Comparison of ENCODE assay signal across 9 cellular contexts in genomic region chr17:50905460-50905803, GRCh38. TPM values are rescaled to one million over a fixed set of nuclear protein-coding genes. Genes with fewer than 3 reads are reported as not detected.
DNase-seq lines count a peak whose midpoint lies in the region; ATAC-seq, FAIRE-seq and TF ChIP-seq lines count a peak whose summit lies in the region.
"Had no signal": no experiment of that assay in that cellular context is flagged by ENCODE, and none has a peak within 500 bp of the region (broad histone marks: within the 10 kb centered on the region; RNA-seq: fewer than 3 reads in every experiment).

No MANE protein-coding gene starts in this region.

- BruUV-seq in HepG2 (replicated peaks; lab: Mats Ljungman, UMichigan), result no TSS peak

- no peak overlapping the region for H3K4me3 Mint-ChIP-seq in activated naive CD4-positive, alpha-beta T cell treated with anti-CD3 and anti-CD28 coated beads for 36 hours

- no peaks in the 10 kb centered on the region for H3K27me3 ChIP-seq in HepG2 (ENCODE audit: control insufficient read depth in 1 of 2, insufficient read depth in 2 of 2, low read length in 2 of 2)
- no peaks in the 10 kb centered on the region for H3K27me3 ChIP-seq in upper lobe of left lung

- peak; percentile 88 for FAIRE-seq in HepG2 (lab: Jason Lieb, UNC)

- H3K79me2 ChIP-seq in HepG2 (ENCODE audit: insufficient read depth, low read length), result no peaks in the 10 kb centered on the region

- in situ Hi-C loops in HepG2 (cut with HindIII; ENCODE audit: extremely low pct_ligation_motif_present, low pct_unique_long_range_greater_than_20kb), result no loop called here

- H3K4me3 ChIP-seq in HepG2 (replicated peaks in 1 of 3; ENCODE audit: insufficient read depth in 1 of 3, low read depth in 2 of 3, low read length in 3 of 3) (peak overlapping the region; percentile 48 to 76 (median 52)), upper lobe of left lung (no peak overlapping the region)

- H3K4me1 ChIP-seq in HepG2 (ENCODE audit: insufficient read depth, low read length) (peaks cover 93% of the 10 kb centered on the region), upper lobe of left lung (peaks cover 0 to 38% (median 29%) of the 10 kb centered on the region in 4 donors)

- POLR2A ChIA-PET in HepG2 (lab: Yijun Ruan, JAX), result interaction anchor here (0.7 to 9.1 kb wide), 20 partner anchors 12 to 401 kb away, joined by 4 to 336 read pairs (median 15); partner anchors contain the start of genes LUC7L3 and TOB1

- peak overlapping the region; percentile 3 for H3K27ac Mint-ChIP-seq in activated naive CD4-positive, alpha-beta T cell treated with anti-CD3 and anti-CD28 coated beads for 36 hours

- H3K27me3 Mint-ChIP-seq in activated naive CD4-positive, alpha-beta T cell treated with anti-CD3 and anti-CD28 coated beads for 36 hours (ENCODE audit: low read depth), result no peaks in the 10 kb centered on the region

- H3K9me3 Mint-ChIP-seq in activated naive CD4-positive, alpha-beta T cell treated with anti-CD3 and anti-CD28 coated beads for 36 hours, result no peaks in the 10 kb centered on the region
- H3K9me3 Mint-ChIP-seq: activated T-cell treated with anti-CD3 and anti-CD28 coated beads, Interleukin-2, amount 50 U/mL, for 72 hours had no signal

- TF ChIP-seq EP300 in HepG2 (IDR thresholded peaks at IDR 0.05; ENCODE audit: low read depth in 2 of 2, low read length in 2 of 2) (peak in 1 of 2 experiments; percentile 91; a peak in 2 of 4 replicates), HepG2 (CRISPR knock-in tag; IDR thresholded peaks at IDR 0.05; ENCODE audit: borderline replicate concordance) (peak; percentile 71; the same call in 1 of the 2 replicates), upper lobe of left lung (IDR thresholded peaks at IDR 0.05) (no peak)

- WGBS in HepG2 (ENCODE audit: low lambda C conversion rate), result 0% methylated on average over 1 of the region's 1 CpG
- WGBS in upper lobe of left lung, 2 donors, result 60 to 63% methylated on average over 1 of the region's 1 CpG

- TF ChIP-seq CTCF in HepG2 (CRISPR knock-in tag; IDR thresholded peaks at IDR 0.05) (no peak), upper lobe of left lung (IDR thresholded peaks at IDR 0.05) (no peak)

- no peaks in the 10 kb centered on the region for H4K20me1 ChIP-seq in HepG2 (ENCODE audit: insufficient read depth, low read length)

- no peak for TF ChIP-seq RAD21 in HepG2 (CRISPR knock-in tag; IDR thresholded peaks at IDR 0.05)

- H3K36me3 ChIP-seq in HepG2 (replicated peaks in 1 of 2; ENCODE audit: control insufficient read depth in 1 of 2, insufficient read depth in 2 of 2, low read length in 2 of 2) (no peaks in the 10 kb centered on the region), upper lobe of left lung (no peaks in the 10 kb centered on the region)

- peaks cover 60% of the 10 kb centered on the region for H3K4me1 Mint-ChIP-seq in activated naive CD4-positive, alpha-beta T cell treated with anti-CD3 and anti-CD28 coated beads for 36 hours (ENCODE audit: low read depth)

- ATAC-seq in HepG2, result peak; percentile 48
- no peak for ATAC-seq in upper lobe of left lung (ENCODE audit: low FRiP score in 2 of 2)
- ATAC-seq in HG03280 (IDR thresholded peaks at IDR 0.05; ENCODE audit: unreplicated experiment), result no peak
- no peak for ATAC-seq in GM18867 (IDR thresholded peaks at IDR 0.05; ENCODE audit: unreplicated experiment)
- ATAC-seq: activated T-cell treated with anti-CD3 and anti-CD28 coated beads, Interleukin-2, amount 50 U/mL, for 72 hours had no signal

- H3K9me3 ChIP-seq in HepG2 (ENCODE audit: low read length) (no peaks in the 10 kb centered on the region), upper lobe of left lung (no peaks in the 10 kb centered on the region)

- peak overlapping the region; percentile 80 for H3K9ac ChIP-seq in HepG2 (ENCODE audit: insufficient read depth, low read depth, low read length)

- intact Hi-C loops in activated naive CD4-positive, alpha-beta T cell treated with anti-CD3 and anti-CD28 coated beads for 36 hours (cut with micrococcal nuclease), result loop anchor here (2.0 kb wide), 1 partner anchor 13 kb away; no protein-coding TSS in a partner anchor
- intact Hi-C loops in HepG2 (cut with micrococcal nuclease; ENCODE audit: unreplicated experiment), result loop anchor here (1.0 to 2.0 kb wide), 2 partner anchors 39 to 45 kb away; no protein-coding TSS in a partner anchor

- no peaks in the 10 kb centered on the region for H3K36me3 Mint-ChIP-seq in activated naive CD4-positive, alpha-beta T cell treated with anti-CD3 and anti-CD28 coated beads for 36 hours (ENCODE audit: low read depth)

- H2AFZ ChIP-seq in HepG2 (ENCODE audit: low read length), result no peak overlapping the region

- DNase-seq in activated naive CD4-positive, alpha-beta T cell treated with anti-CD3 and anti-CD28 coated beads for 36 hours, result no peak
- DNase-seq in activated naive CD4-positive, alpha-beta T cell treated with Interleukin-2 at 50 U/mL for 16 hours, result no peak
- DNase-seq in SK-N-DZ (ENCODE audit: low spot score), result peak; percentile 56
- peak; percentile 85 for DNase-seq in HepG2 (ENCODE audit: low spot score)
- peak in 1 of 2 donors; percentile 46 for DNase-seq in upper lobe of left lung
- no peak for DNase-seq in activated effector memory CD4-positive, alpha-beta T cell treated with anti-CD3 and anti-CD28 coated beads, Interleukin-2, amount 50 U/mL, for 16 hours
- DNase-seq: activated T-cell treated with anti-CD3 and anti-CD28 coated beads, Interleukin-2, amount 50 U/mL, for 72 hours had no signal

- peak overlapping the region; percentile 93 for H3K4me2 ChIP-seq in HepG2 (ENCODE audit: low read depth, low read length)

- TF ChIP-seq POLR2A in HepG2 (IDR thresholded peaks at IDR 0.05; ENCODE audit: insufficient read depth in 1 of 2, low read depth in 2 of 2, low read length in 2 of 2) (peak in 1 of 2 experiments; percentile 66; a peak in 2 of 4 replicates), upper lobe of left lung (IDR thresholded peaks at IDR 0.05) (no peak)

- CTCF ChIA-PET in activated naive CD4-positive, alpha-beta T cell treated with anti-CD3 and anti-CD28 coated beads for 36 hours (lab: Charles Lee), result no interaction called here
- CTCF ChIA-PET in HepG2 (lab: Yijun Ruan, JAX; ENCODE audit: low intra/inter-chr PET ratio, low total read pairs), result no interaction called here

- peak overlapping the region; percentile 93 for H3K27ac ChIP-seq in HepG2 (ENCODE audit: extremely low read length, insufficient read depth, low read length)
- peak overlapping the region; percentile 78 to 90 (median 85) for H3K27ac ChIP-seq in upper lobe of left lung

TF ChIP-seq in HepG2, 621 proteins besides CTCF, POLR2A, EP300 and RAD21 (continues in another document):
- TF ChIP-seq ZFP1 (CRISPR knock-in tag; IDR thresholded peaks at IDR 0.05), result peak; percentile 81; the same call in 1 of the 2 replicates
- TF ChIP-seq NRL (CRISPR knock-in tag; IDR thresholded peaks at IDR 0.05; ENCODE audit: borderline replicate concordance), result peak; percentile 49; the same call in 1 of the 2 replicates
- TF ChIP-seq, protein P1, sequence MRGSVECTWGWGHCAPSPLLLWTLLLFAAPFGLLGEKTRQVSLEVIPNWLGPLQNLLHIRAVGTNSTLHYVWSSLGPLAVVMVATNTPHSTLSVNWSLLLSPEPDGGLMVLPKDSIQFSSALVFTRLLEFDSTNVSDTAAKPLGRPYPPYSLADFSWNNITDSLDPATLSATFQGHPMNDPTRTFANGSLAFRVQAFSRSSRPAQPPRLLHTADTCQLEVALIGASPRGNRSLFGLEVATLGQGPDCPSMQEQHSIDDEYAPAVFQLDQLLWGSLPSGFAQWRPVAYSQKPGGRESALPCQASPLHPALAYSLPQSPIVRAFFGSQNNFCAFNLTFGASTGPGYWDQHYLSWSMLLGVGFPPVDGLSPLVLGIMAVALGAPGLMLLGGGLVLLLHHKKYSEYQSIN (CRISPR knock-in tag; IDR thresholded peaks at IDR 0.05; ENCODE audit: borderline replicate concordance), result no peak

RNA-seq across cellular contexts. Expression of gene TOB1, which starts 39.3 kb away (rescaled TPM):
- 10 to 100 TPM; 40.7 to 44.7 TPM for total RNA-seq in activated naive CD4-positive, alpha-beta T cell treated with anti-CD3 and anti-CD28 coated beads for 36 hours
- 4.1 and 5.7 TPM in 2 replicates for polyA plus RNA-seq in SK-N-DZ (2014; cell fraction: cytosol; rRNA removed)
- 4.8 and 5.1 TPM in 2 replicates for polyA plus RNA-seq in SK-N-DZ (2014; cell fraction: nucleus; rRNA removed)
- total RNA-seq in HepG2 (2016; rRNA removed; fragmentation: Illumina TruSeq; extraction: Trizol) (19.4 and 21.9 TPM in 2 replicates), upper lobe of left lung (10 to 100 TPM; 16.0 to 98.5 (median 53.5) TPM)
- 4.8 and 6.1 TPM in 2 replicates for total RNA-seq in HepG2 (2016; cell fraction: cytosol; rRNA removed; fragmentation: Illumina TruSeq; extraction: Trizol; ENCODE audit: low read depth)
- 15.4 and 18.3 TPM in 2 replicates for total RNA-seq in HepG2 (2016; cell fraction: insoluble cytoplasmic fraction; rRNA removed; fragmentation: Illumina TruSeq; extraction: Trizol)
- total RNA-seq in HepG2 (2016; cell fraction: membrane; rRNA removed; fragmentation: Illumina TruSeq; extraction: Trizol), result 17.3 and 20.5 TPM in 2 replicates
- 32.5 and 39.5 TPM in 2 replicates for total RNA-seq in HepG2 (2016; cell fraction: nucleus; rRNA removed; fragmentation: Illumina TruSeq; extraction: Trizol)
- polyA plus RNA-seq in HepG2 (2011; rRNA removed), result 52.5 and 57.7 TPM in 2 replicates
- polyA plus RNA-seq in HepG2 (2011; cell fraction: cytosol; rRNA removed), result 34.6 and 53.8 TPM in 2 replicates
- 22.7 and 27.8 TPM in 2 replicates for polyA plus RNA-seq in HepG2 (2011; cell fraction: nucleus; rRNA removed)
- 77.1 and 86.3 TPM in 2 replicates for polyA plus RNA-seq in HepG2 (2012)
- 11.4 and 11.5 TPM in 2 replicates for polyA plus RNA-seq in HepG2 (2016; cell fraction: cytosol; fragmentation: Illumina TruSeq; extraction: Trizol; ENCODE audit: low read depth)
- 38.0 and 41.3 TPM in 2 replicates for polyA plus RNA-seq in HepG2 (2016; cell fraction: insoluble cytoplasmic fraction; fragmentation: Illumina TruSeq; extraction: Trizol; ENCODE audit: low read depth)
- polyA plus RNA-seq in HepG2 (2016; cell fraction: membrane; fragmentation: Illumina TruSeq; extraction: Trizol; ENCODE audit: low read depth), result 23.3 and 26.8 TPM in 2 replicates
- polyA plus RNA-seq in HepG2 (2016; cell fraction: nucleus; fragmentation: Illumina TruSeq; extraction: Trizol; ENCODE audit: insufficient read depth, low read depth), result 96.0 and 102 TPM in 2 replicates
- polyA minus RNA-seq in HepG2 (2011; rRNA and poly(A)+ RNA removed; ENCODE audit: low replicate concordance), result 82.9 and 106 TPM in 2 replicates
- 53.5 and 57.1 TPM in 2 replicates for polyA minus RNA-seq in HepG2 (2011; cell fraction: cytosol; rRNA and poly(A)+ RNA removed)
- 28.7 and 29.6 TPM in 2 replicates for polyA minus RNA-seq in HepG2 (2011; cell fraction: nucleus; rRNA and poly(A)+ RNA removed)

Comparison
In these comparisons a context has a peak if more than half of its experiments do, and no peak if none do; other contexts are left out.
1. DNase-seq: peak in SK-N-DZ (single experiment) and HepG2 (single experiment); none in activated naive CD4-positive, alpha-beta T cell treated with anti-CD3 and anti-CD28 coated beads for 36 hours (single experiment), activated naive CD4-positive, alpha-beta T cell treated with Interleukin-2 at 50 U/mL for 16 hours (single experiment) and activated effector memory CD4-positive, alpha-beta T cell treated with anti-CD3 and anti-CD28 coated beads, Interleukin-2, amount 50 U/mL, for 16 hours (single experiment).
2. H3K4me3 ChIP-seq: peak in HepG2 (3 of 3); none in upper lobe of left lung (0 of 4).